28 cellular contexts compared by ENCODE assay signal in genomic region chr7:43105521-43106120, GRCh38. TPM values are rescaled to one million over a fixed set of nuclear protein-coding genes. Genes with fewer than 3 reads are reported as not detected.
A peak's percentile ranks its signal among the peaks of the same experiment; 100 is the strongest.
DNase-seq lines count a peak whose midpoint lies in the region; ATAC-seq and TF ChIP-seq lines count a peak whose summit lies in the region.
"Had no signal": no experiment of that assay in that cellular context is flagged by ENCODE, and none has a peak within 500 bp of the region (broad histone marks: within the 10 kb centered on the region; RNA-seq: fewer than 3 reads in every experiment).

No MANE protein-coding gene starts in this region.

- H3K4me3 Mint-ChIP-seq in MCF 10A (ENCODE audit: unreplicated experiment), result no peak overlapping the region
- H3K4me3 Mint-ChIP-seq: activated CD4-positive, alpha-beta T cell treated with anti-CD3 and anti-CD28 coated beads, Interleukin-2, amount 10 ng/mL, durations not matched to agents 24 days and 14 days; HFFc6 had no signal

- no peak for ATAC-seq in GM19395 (IDR thresholded peaks at IDR 0.05; ENCODE audit: unreplicated experiment)
- ATAC-seq: heart right ventricle, left colon, psoas muscle, upper lobe of right lung had no signal

- no peak overlapping the region for H3K4me2 ChIP-seq in mammary epithelial cell (ENCODE audit: insufficient read depth, low read depth, low read length)

- no peak overlapping the region for H3K9ac ChIP-seq in mammary epithelial cell (ENCODE audit: insufficient read depth, low read length)

- H3K4me3 ChIP-seq in mammary epithelial cell (replicated peaks in 1 of 3; ENCODE audit: insufficient read depth in 1 of 3, low read depth in 2 of 3, low read length in 3 of 3) (no peak overlapping the region), fibroblast of mammary gland (ENCODE audit: control insufficient read depth, low read depth, low read length) (no peak overlapping the region)
- H3K4me3 ChIP-seq: adrenal gland, heart right ventricle, psoas muscle, upper lobe of right lung had no signal

- H3K36me3 Mint-ChIP-seq in MCF 10A (ENCODE audit: insufficient read depth, unreplicated experiment), result no peaks in the 10 kb centered on the region

- dilution Hi-C loops in mammary epithelial cell (cut with HindIII; ENCODE audit: low sequenced_read_pairs), result no loop called here

- H3K27me3 ChIP-seq in mammary epithelial cell (ENCODE audit: insufficient read depth, low read length), result peaks cover 5% of the 10 kb centered on the region

- no peaks in the 10 kb centered on the region for H3K9me3 Mint-ChIP-seq in MCF 10A (ENCODE audit: unreplicated experiment)
- H3K9me3 Mint-ChIP-seq: activated CD4-positive, alpha-beta T cell treated with anti-CD3 and anti-CD28 coated beads, Interleukin-2, amount 10 ng/mL, durations not matched to agents 24 days and 14 days; HFFc6 had no signal

- no peak overlapping the region for H3K27ac ChIP-seq in mammary epithelial cell (ENCODE audit: insufficient read depth, low read depth, low read length)
- H3K27ac ChIP-seq: adrenal gland, heart right ventricle, neutrophil, psoas muscle, upper lobe of right lung, VCaP had no signal

- 75% methylated on average over 3 of the region's 3 CpGs for WGBS in mammary epithelial cell (ENCODE audit: low coverage, missing lambda C conversion rate)

- no peaks in the 10 kb centered on the region for H3K79me2 ChIP-seq in mammary epithelial cell (ENCODE audit: insufficient read depth, low read length)

- H3K27me3 Mint-ChIP-seq in MCF 10A (ENCODE audit: insufficient read depth, unreplicated experiment), result peaks cover 9% of the 10 kb centered on the region

- no peaks in the 10 kb centered on the region for H3K9me3 ChIP-seq in mammary epithelial cell (replicated peaks; ENCODE audit: insufficient read depth, low read length)
- H3K9me3 ChIP-seq: adrenal gland, neutrophil, psoas muscle, upper lobe of right lung had no signal

- DNase-seq in MCF 10A (ENCODE audit: unreplicated experiment) (peak; percentile 56), mammary epithelial cell (no peak), T1000 (lab: John Stamatoyannopoulos, UW) (peak; percentile 24), fibroblast of mammary gland (ENCODE audit: low read depth) (peak; percentile 76), cortex of kidney (lab: John Stamatoyannopoulos, UW) (no peak), NCI-H128 (lab: John Stamatoyannopoulos, UW; ENCODE audit: unreplicated experiment) (no peak)
- no peak for DNase-seq in stimulated activated CD8-positive, alpha-beta memory T cell treated with anti-CD3 and anti-CD28 coated beads, Interleukin-4, amount 100 ng/mL, for 48 hours
- DNase-seq: activated CD4-positive, alpha-beta T cell treated with anti-CD3 and anti-CD28 coated beads, Interleukin-2, amount 10 ng/mL, durations not matched to agents 24 days and 14 days; activated naive CD4-positive, alpha-beta T cell treated with Interleukin-2 at 50 U/mL for 16 hours; activated T-cell treated with anti-CD3 and anti-CD28 coated beads, Interleukin-2, amount 50 U/mL, for 48 hours; adrenal gland; dermis blood vessel endothelial cell; DND-41; heart right ventricle; left colon; MM.1S; NCI-H1417 treated with DMSO at 0.1 percent for 48 hours; NCI-H2081 treated with DMSO at 0.1 percent for 48 hours; NCI-H446 treated with DMSO at 0.1 percent for 48 hours; psoas muscle; upper lobe of right lung had no signal

- no peaks in the 10 kb centered on the region for H3K4me1 ChIP-seq in mammary epithelial cell (ENCODE audit: insufficient read depth, low read length)
- H3K4me1 ChIP-seq: adrenal gland, heart right ventricle, psoas muscle, upper lobe of right lung had no signal

- CTCF ChIA-PET in MCF 10A (lab: Yijun Ruan, JAX), result interaction anchor here (1.0 kb wide), 1 partner anchor 152 kb away, joined by 4 read pairs; no protein-coding TSS in a partner anchor
- CTCF ChIA-PET in mammary epithelial cell (lab: Charles Lee; ENCODE audit: low non-redundant PET), result no interaction called here

- no TSS peak for BruUV-seq in MCF 10A (replicated peaks; lab: Mats Ljungman, UMichigan)
- no TSS peak for BruUV-seq in mammary epithelial cell (replicated peaks; lab: Mats Ljungman, UMichigan)

- H3K4me1 Mint-ChIP-seq in MCF 10A (ENCODE audit: insufficient read depth, unreplicated experiment), result no peaks in the 10 kb centered on the region
- H3K4me1 Mint-ChIP-seq: activated CD4-positive, alpha-beta T cell treated with anti-CD3 and anti-CD28 coated beads, Interleukin-2, amount 10 ng/mL, durations not matched to agents 24 days and 14 days had no signal

- H2AFZ ChIP-seq in mammary epithelial cell (ENCODE audit: low read depth, low read length), result no peak overlapping the region

- in situ Hi-C loops in mammary epithelial cell (cut with MboI; ENCODE audit: low sequenced_read_pairs in 2 of 2), result no loop called here

- no peaks in the 10 kb centered on the region for H3K36me3 ChIP-seq in mammary epithelial cell (ENCODE audit: insufficient read depth, low read length)
- H3K36me3 ChIP-seq: adrenal gland, heart right ventricle, neutrophil, upper lobe of right lung had no signal

- H4K20me1 ChIP-seq in mammary epithelial cell (ENCODE audit: insufficient read depth, low read length), result no peaks in the 10 kb centered on the region

- no peak for TF ChIP-seq CTCF in MCF 10A (IDR thresholded peaks at IDR 0.05; ENCODE audit: unreplicated experiment)
- no peak for TF ChIP-seq CTCF in mammary epithelial cell (conservative IDR thresholded peaks at IDR 0.05 in 1 of 2, IDR thresholded peaks at IDR 0.05 in 1 of 2; ENCODE audit: extremely low read depth in 1 of 2, insufficient read depth in 1 of 2, low read depth in 1 of 2, low read length in 2 of 2)
- no peak for TF ChIP-seq CTCF in fibroblast of mammary gland (conservative IDR thresholded peaks at IDR 0.05; ENCODE audit: control insufficient read depth, insufficient read depth, low read depth, low read length)

- intact Hi-C loops in MCF 10A (cut with micrococcal nuclease), result no loop called here
- intact Hi-C loops in mammary epithelial cell (cut with micrococcal nuclease), result loop anchor here (10.0 kb wide), 1 partner anchor 349 kb away; no protein-coding TSS in a partner anchor

- POLR2A ChIA-PET in MCF 10A (lab: Yijun Ruan, JAX), result no interaction called here

- no peak overlapping the region for H3K27ac Mint-ChIP-seq in MCF 10A (ENCODE audit: low read depth, unreplicated experiment)
- H3K27ac Mint-ChIP-seq: activated CD4-positive, alpha-beta T cell treated with anti-CD3 and anti-CD28 coated beads, Interleukin-2, amount 10 ng/mL, durations not matched to agents 24 days and 14 days; HFFc6 had no signal

RNA-seq across cellular contexts. Expression of gene HECW1, which starts 6.8 kb away (rescaled TPM):
- 0.27 TPM in 1 of 2 replicates, not detected in the other for total RNA-seq in MCF 10A (2022)
- total RNA-seq in mammary epithelial cell, result not detected
- not detected for polyA plus RNA-seq in mammary epithelial cell
- polyA minus RNA-seq in mammary epithelial cell, result not detected
- total RNA-seq: activated CD4-positive, alpha-beta T cell treated with anti-CD3 and anti-CD28 coated beads, Interleukin-2, amount 10 ng/mL, durations not matched to agents 24 days and 14 days; dermis blood vessel endothelial cell; myocyte; skeletal muscle tissue; T-helper 2 cell treated with Interferon-gamma antibody and Interleukin-4, amounts not matched to agents 100 ng/mL and 5 ng/mL, for 36 hours had no signal

Comparison
In these comparisons a context has a peak if more than half of its experiments do, and no peak if none do; other contexts are left out.
1. DNase-seq: peak in MCF 10A (single experiment), T1000 (single experiment) and fibroblast of mammary gland (single experiment); none in mammary epithelial cell (single experiment), cortex of kidney (single experiment), stimulated activated CD8-positive, alpha-beta memory T cell treated with anti-CD3 and anti-CD28 coated beads, Interleukin-4, amount 100 ng/mL, for 48 hours (single experiment) and NCI-H128 (single experiment).